11 cellular contexts compared by ENCODE assay signal in genomic region chr6:89239338-89239737, GRCh38. TPM values are rescaled to one million over a fixed set of nuclear protein-coding genes. Genes with fewer than 3 reads are reported as not detected.
DNase-seq lines count a peak whose midpoint lies in the region; ATAC-seq, FAIRE-seq and TF ChIP-seq lines count a peak whose summit lies in the region.
"Had no signal": no experiment of that assay in that cellular context is flagged by ENCODE, and none has a peak within 500 bp of the region (broad histone marks: within the 10 kb centered on the region; RNA-seq: fewer than 3 reads in every experiment).

No MANE protein-coding gene starts in this region.

- H3K9me3 Mint-ChIP-seq in activated T-cell treated with anti-CD3 and anti-CD28 coated beads, Interleukin-2, amount 50 U/mL, for 72 hours, result no peaks in the 10 kb centered on the region
- H3K9me3 Mint-ChIP-seq in activated T-cell treated with anti-CD3 and anti-CD28 coated beads, Interleukin-2, amount 50 U/mL, for 24 hours, result no peaks in the 10 kb centered on the region

- no peak overlapping the region for H3K4me2 ChIP-seq in GM12878 (ENCODE audit: control insufficient read depth, insufficient read depth)

- CTCF ChIA-PET in GM12878 (lab: Yijun Ruan, JAX), result interaction anchor here (1.0 to 4.5 kb wide), 3 partner anchors 125 to 370 kb away, joined by 4 to 45 read pairs (median 4); no protein-coding TSS in a partner anchor

- no peaks in the 10 kb centered on the region for H3K79me2 ChIP-seq in GM12878 (ENCODE audit: control insufficient read depth, insufficient read depth, low read length)

- RAD21 ChIA-PET in GM12878 (lab: Charles Lee; ENCODE audit: unreplicated experiment), result interaction anchor here (0.6 kb wide), 1 partner anchor 252 kb away, joined by 3 read pairs; no protein-coding TSS in a partner anchor

- H3K4me1 Mint-ChIP-seq in activated T-cell treated with anti-CD3 and anti-CD28 coated beads, Interleukin-2, amount 50 U/mL, for 72 hours (ENCODE audit: low read depth), result peaks cover 13% of the 10 kb centered on the region
- H3K4me1 Mint-ChIP-seq in activated T-cell treated with anti-CD3 and anti-CD28 coated beads, Interleukin-2, amount 50 U/mL, for 24 hours (ENCODE audit: low read depth), result peaks cover 17% of the 10 kb centered on the region

- TF ChIP-seq RAD21 in GM12878 (IDR thresholded peaks at IDR 0.05; ENCODE audit: insufficient read depth, low read depth, low read length), result peak; percentile 53

- 0% methylated on average over 3 of the region's 3 CpGs for WGBS in GM12878 (ENCODE audit: insufficient coverage, insufficient replicate concordance, low lambda C conversion rate, missing lambda C conversion rate)
- 93% methylated on average over 3 of the region's 3 CpGs for WGBS in aorta, 2 donors

- no peak overlapping the region for H3K27ac Mint-ChIP-seq in activated T-cell treated with anti-CD3 and anti-CD28 coated beads, Interleukin-2, amount 50 U/mL, for 72 hours
- no peak overlapping the region for H3K27ac Mint-ChIP-seq in activated T-cell treated with anti-CD3 and anti-CD28 coated beads, Interleukin-2, amount 50 U/mL, for 24 hours
- H3K27ac Mint-ChIP-seq: nephron had no signal

- SMC1A ChIA-PET in GM12878 (lab: Charles Lee; ENCODE audit: uncharacterized antibody, unreplicated experiment), result no interaction called here

- H2AFZ ChIP-seq in GM12878 (ENCODE audit: control insufficient read depth, low read depth, low read length), result no peak overlapping the region

- H3K27me3 ChIP-seq in GM12878 (replicated peaks in 1 of 2; ENCODE audit: control insufficient read depth in 2 of 2, insufficient read depth in 2 of 2, low read length in 1 of 2), result no peaks in the 10 kb centered on the region
- H3K27me3 ChIP-seq in aorta (ENCODE audit: control insufficient read depth in 1 of 2, insufficient read depth in 2 of 2, low read length in 1 of 2), result no peaks in the 10 kb centered on the region

- H3K36me3 Mint-ChIP-seq in activated T-cell treated with anti-CD3 and anti-CD28 coated beads, Interleukin-2, amount 50 U/mL, for 72 hours (ENCODE audit: insufficient read depth in 2 of 2), result peaks cover 0 to 2% of the 10 kb centered on the region in 2 donors
- H3K36me3 Mint-ChIP-seq in activated T-cell treated with anti-CD3 and anti-CD28 coated beads, Interleukin-2, amount 50 U/mL, for 24 hours (ENCODE audit: low read depth), result no peaks in the 10 kb centered on the region

- H4K20me1 ChIP-seq in GM12878 (ENCODE audit: control insufficient read depth, insufficient read depth), result no peaks in the 10 kb centered on the region

- intact Hi-C loops in GM12878 (cut with micrococcal nuclease; ENCODE audit: unreplicated experiment) (no loop called here), aorta (cut with DNase I) (no loop called here)

- H3K9ac ChIP-seq in GM12878 (ENCODE audit: control insufficient read depth, insufficient read depth, low read length), result no peak overlapping the region

- TF ChIP-seq POLR2A in GM12878 (IDR thresholded peaks at IDR 0.05; ENCODE audit: low read depth, low read length), result no peak

- no peaks in the 10 kb centered on the region for H3K27me3 Mint-ChIP-seq in activated T-cell treated with anti-CD3 and anti-CD28 coated beads, Interleukin-2, amount 50 U/mL, for 72 hours (ENCODE audit: low read depth)
- H3K27me3 Mint-ChIP-seq in activated T-cell treated with anti-CD3 and anti-CD28 coated beads, Interleukin-2, amount 50 U/mL, for 24 hours, result peaks cover 9% of the 10 kb centered on the region

- peak; percentile 18 to 45 for DNase-seq in activated T-cell treated with anti-CD3 and anti-CD28 coated beads, Interleukin-2, amount 50 U/mL, for 72 hours
- DNase-seq in activated T-cell treated with anti-CD3 and anti-CD28 coated beads, Interleukin-2, amount 50 U/mL, for 24 hours, result no peak
- DNase-seq in KBM-7 (peak; percentile 95), GM12878 (ENCODE audit: low read depth, low spot score) (no peak), retinal pigment epithelial cell (ENCODE audit: low read depth) (no peak), anterior cingulate cortex (lab: John Stamatoyannopoulos, UW) (no peak), aorta (no peak)

- H3K27ac ChIP-seq in GM12878 (ENCODE audit: control insufficient read depth, insufficient read depth), result no peak overlapping the region
- H3K27ac ChIP-seq in aorta (ENCODE audit: low read depth in 1 of 2, low read length in 2 of 2), result no peak overlapping the region

- no peaks in the 10 kb centered on the region; the same call in 2 of the 3 replicates for H3K9me3 ChIP-seq in GM12878 (replicated peaks; ENCODE audit: control insufficient read depth, insufficient read depth, low read length)
- peaks cover 1% of the 10 kb centered on the region for H3K9me3 ChIP-seq in aorta (ENCODE audit: control insufficient read depth, low read length)

- FAIRE-seq in GM12878 (lab: Jason Lieb, UNC), result peak; percentile 38

- H3K36me3 ChIP-seq in GM12878 (ENCODE audit: control insufficient read depth in 2 of 2, insufficient read depth in 2 of 2, low read length in 1 of 2), result no peaks in the 10 kb centered on the region
- no peaks in the 10 kb centered on the region for H3K36me3 ChIP-seq in aorta (ENCODE audit: control insufficient read depth in 1 of 2, insufficient read depth in 2 of 2, low read length in 1 of 2)

- POLR2A ChIA-PET in GM12878 (lab: Charles Lee), result interaction anchor here (0.6 kb wide), 1 partner anchor 159 kb away, joined by 6 read pairs; the partner anchor contains the start of gene PNRC1

- no peak for TF ChIP-seq EP300 in GM12878 (IDR thresholded peaks at IDR 0.05; ENCODE audit: borderline replicate concordance in 1 of 2, control insufficient read depth in 1 of 2, low read depth in 2 of 2, low read length in 2 of 2)

- TF ChIP-seq CTCF in GM12878 (IDR thresholded peaks at IDR 0.05 in 2 of 3, conservative IDR thresholded peaks at IDR 0.05 in 1 of 3; ENCODE audit: control insufficient read depth in 2 of 3, extremely low read depth in 1 of 3, insufficient read depth in 1 of 3, low read depth in 3 of 3, low read length in 3 of 3), result peak; percentile 29 to 61 (median 56); a peak in 5 of 6 replicates
- peak; percentile 49 for TF ChIP-seq CTCF in retinal pigment epithelial cell (conservative IDR thresholded peaks at IDR 0.05; ENCODE audit: low read depth, low read length)

- ATAC-seq in activated T-cell treated with anti-CD3 and anti-CD28 coated beads, Interleukin-2, amount 50 U/mL, for 72 hours (replicated peaks in 1 of 2), result peak; percentile 60 to 65
- peak; percentile 78 for ATAC-seq in GM12878
- ATAC-seq in HG02798 (IDR thresholded peaks at IDR 0.05; ENCODE audit: poor library complexity, unreplicated experiment), result no peak
- no peak for ATAC-seq in aorta (ENCODE audit: low FRiP score)

- peaks cover 14% of the 10 kb centered on the region for H3K4me1 ChIP-seq in GM12878 (ENCODE audit: control insufficient read depth, insufficient read depth, low read length)
- H3K4me1 ChIP-seq in aorta (ENCODE audit: control insufficient read depth in 1 of 2, insufficient read depth in 2 of 2, low read length in 2 of 2), result no peaks in the 10 kb centered on the region

- no TSS peak for BruUV-seq in GM12878 (replicated peaks; lab: Mats Ljungman, UMichigan)

- in situ Hi-C loops in KBM-7 (cut with MboI; ENCODE audit: low pct_unique_long_range_greater_than_20kb, low sequenced_read_pairs), result no loop called here
- in situ Hi-C loops in GM12878 (cut with MboI), result no loop called here

- H3K4me3 ChIP-seq in GM12878 (no peak overlapping the region), retinal pigment epithelial cell (ENCODE audit: low read length) (no peak overlapping the region), aorta (ENCODE audit: low read length in 2 of 2) (no peak overlapping the region)

- no peak overlapping the region for H3K4me3 Mint-ChIP-seq in activated T-cell treated with anti-CD3 and anti-CD28 coated beads, Interleukin-2, amount 50 U/mL, for 72 hours
- H3K4me3 Mint-ChIP-seq in activated T-cell treated with anti-CD3 and anti-CD28 coated beads, Interleukin-2, amount 50 U/mL, for 24 hours, result no peak overlapping the region
- H3K4me3 Mint-ChIP-seq: nephron had no signal

TF ChIP-seq in GM12878, 131 proteins besides CTCF, POLR2A, EP300 and RAD21 (continues in another document):
- TF ChIP-seq, protein P1, sequence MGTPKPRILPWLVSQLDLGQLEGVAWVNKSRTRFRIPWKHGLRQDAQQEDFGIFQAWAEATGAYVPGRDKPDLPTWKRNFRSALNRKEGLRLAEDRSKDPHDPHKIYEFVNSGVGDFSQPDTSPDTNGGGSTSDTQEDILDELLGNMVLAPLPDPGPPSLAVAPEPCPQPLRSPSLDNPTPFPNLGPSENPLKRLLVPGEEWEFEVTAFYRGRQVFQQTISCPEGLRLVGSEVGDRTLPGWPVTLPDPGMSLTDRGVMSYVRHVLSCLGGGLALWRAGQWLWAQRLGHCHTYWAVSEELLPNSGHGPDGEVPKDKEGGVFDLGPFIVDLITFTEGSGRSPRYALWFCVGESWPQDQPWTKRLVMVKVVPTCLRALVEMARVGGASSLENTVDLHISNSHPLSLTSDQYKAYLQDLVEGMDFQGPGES (IDR thresholded peaks at IDR 0.05), result no peak

RNA-seq across cellular contexts. Expression of gene GABRR1, which starts 22.2 kb away (rescaled TPM):
- total RNA-seq in activated T-cell treated with anti-CD3 and anti-CD28 coated beads, Interleukin-2, amount 50 U/mL, for 72 hours, result not detected
- not detected in 2 replicates for total RNA-seq in GM12878 (2013; cell fraction: nucleolus; rRNA removed)
- not detected in 2 replicates for total RNA-seq in GM12878 (2014; rRNA removed)
- total RNA-seq in GM12878 (2014; rRNA removed; fragmentation: Illumina TruSeq; extraction: Trizol), result not detected in 2 replicates
- not detected in 2 replicates for total RNA-seq in GM12878 (2021)
- polyA plus RNA-seq in GM12878 (2011; ENCODE audit: low read depth), result not detected
- not detected in 2 replicates for polyA plus RNA-seq in GM12878 (2011; rRNA removed)
- polyA plus RNA-seq in GM12878 (2011; cell fraction: cytosol; rRNA removed), result not detected in 2 replicates
- polyA plus RNA-seq in GM12878 (2011; cell fraction: nucleus; rRNA removed), result not detected in 2 replicates
- polyA plus RNA-seq in GM12878 (2012), result not detected in 2 replicates
- not detected in 2 replicates for polyA plus RNA-seq in GM12878 (2014; fragmentation: Illumina TruSeq; extraction: Trizol)
- polyA plus RNA-seq in GM12878 (2014; fragmentation: Nextera tagmentation; extraction: Ambion mirVana), result not detected
- polyA plus RNA-seq in GM12878 (2014; rRNA removed), result not detected in 2 replicates
- not detected for polyA plus RNA-seq in GM12878 (2016; fragmentation: Nextera tagmentation; extraction: Ambion mirVana)
- not detected in 2 replicates for polyA minus RNA-seq in GM12878 (2011; rRNA and poly(A)+ RNA removed)
- not detected in 2 replicates for polyA minus RNA-seq in GM12878 (2011; cell fraction: cytosol; rRNA and poly(A)+ RNA removed)
- polyA minus RNA-seq in GM12878 (2011; cell fraction: nucleus; rRNA and poly(A)+ RNA removed), result not detected in 2 replicates
- 1 to 10 TPM; 1.6 to 1.8 TPM for total RNA-seq in aorta
- under 1 TPM in 1 of 2 donors, not detected in 1; 0.79 TPM for polyA plus RNA-seq in aorta
- total RNA-seq: LHCN-M2 had no signal
- polyA plus RNA-seq: adipose tissue had no signal

Comparison
In these comparisons a context has a peak if more than half of its experiments do, and no peak if none do; other contexts are left out.
1. DNase-seq: peak in activated T-cell treated with anti-CD3 and anti-CD28 coated beads, Interleukin-2, amount 50 U/mL, for 72 hours (2 of 2) and KBM-7 (single experiment); none in activated T-cell treated with anti-CD3 and anti-CD28 coated beads, Interleukin-2, amount 50 U/mL, for 24 hours (single experiment), GM12878 (single experiment), retinal pigment epithelial cell (single experiment), anterior cingulate cortex (0 of 58) and aorta (0 of 2).
2. ATAC-seq: peak in activated T-cell treated with anti-CD3 and anti-CD28 coated beads, Interleukin-2, amount 50 U/mL, for 72 hours (2 of 2) and GM12878 (single experiment); none in HG02798 (single experiment) and aorta (single experiment).